22 cellular contexts compared by ENCODE assay signal in the genomic region with DNA sequence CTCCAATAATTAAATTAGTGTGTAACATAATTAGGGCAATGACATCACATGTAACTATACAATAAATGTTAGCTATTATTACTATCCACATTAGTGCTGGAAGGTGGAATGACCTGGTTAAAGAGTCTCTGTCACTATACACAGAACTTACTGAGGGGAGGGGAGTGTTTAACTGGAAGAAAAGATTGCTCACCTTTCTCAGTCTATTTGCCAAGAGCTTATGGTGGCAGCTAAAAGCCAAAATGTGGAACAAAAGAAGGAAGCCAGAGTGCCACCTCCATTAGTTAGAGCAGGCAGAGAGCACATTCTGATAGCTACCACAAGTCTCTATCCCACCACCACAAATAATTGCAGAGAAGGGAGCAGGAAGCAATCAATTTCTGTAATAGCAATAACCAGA.
DNase-seq lines count a peak whose midpoint lies in the region; ATAC-seq, FAIRE-seq and TF ChIP-seq lines count a peak whose summit lies in the region.
"Had no signal": no experiment of that assay in that cellular context is flagged by ENCODE, and none has a peak within 500 bp of the region (broad histone marks: within the 10 kb centered on the region; RNA-seq: fewer than 3 reads in every experiment).

No MANE protein-coding gene starts in this region.

- H3K4me3 ChIP-seq in IMR-90 (ENCODE audit: insufficient read depth, low read depth, low read length) (no peak overlapping the region), bronchial epithelial cell (ENCODE audit: low read depth, low read length) (no peak overlapping the region)
- H3K4me3 ChIP-seq: tibial artery had no signal

- no peak overlapping the region for H2BK20ac ChIP-seq in IMR-90 (ENCODE audit: low read depth, low read length)

- no peak overlapping the region for H3K4ac ChIP-seq in IMR-90 (ENCODE audit: low read depth, low read length)

- peaks cover 83% of the 10 kb centered on the region for H4K20me1 ChIP-seq in IMR-90 (ENCODE audit: insufficient read depth, low read length)

- peaks cover 17% of the 10 kb centered on the region for H3K9me1 ChIP-seq in IMR-90 (ENCODE audit: insufficient read depth, low read length)

- TF ChIP-seq CTCF in IMR-90 (conservative IDR thresholded peaks at IDR 0.05; ENCODE audit: low read depth, low read length) (no peak), bronchial epithelial cell (IDR thresholded peaks at IDR 0.05; ENCODE audit: insufficient read depth, low read length, severe bottlenecking) (no peak), nephron progenitor cell (IDR thresholded peaks at IDR 0.05) (no peak)

- H3K79me1 ChIP-seq in IMR-90 (ENCODE audit: low read depth in 1 of 2, low read length in 2 of 2), result peaks cover 33 to 84% of the 10 kb centered on the region in 2 experiments

- H2AK5ac ChIP-seq in IMR-90 (ENCODE audit: low read depth, low read length), result no peak overlapping the region

- intact Hi-C loops in IMR-90 (cut with micrococcal nuclease), result loop anchor here (5.0 kb wide), 1 partner anchor 34 kb away; no protein-coding TSS in a partner anchor

- H3K27me3 ChIP-seq in IMR-90 (ENCODE audit: control insufficient read depth, insufficient read depth, low read length) (no peaks in the 10 kb centered on the region), bronchial epithelial cell (ENCODE audit: control insufficient read depth, insufficient read depth, low read length) (no peaks in the 10 kb centered on the region)
- H3K27me3 ChIP-seq: tibial artery had no signal

- no TSS peak for BruUV-seq in IMR-90 (replicated peaks; lab: Mats Ljungman, UMichigan)

- H3K36me3 ChIP-seq in IMR-90 (ENCODE audit: control insufficient read depth, insufficient read depth, low read length), result no peaks in the 10 kb centered on the region
- H3K36me3 ChIP-seq in bronchial epithelial cell (ENCODE audit: control insufficient read depth, insufficient read depth, low read length), result no peaks in the 10 kb centered on the region
- H3K36me3 ChIP-seq: tibial artery had no signal

- no peak overlapping the region for H2BK120ac ChIP-seq in IMR-90 (ENCODE audit: low read depth, low read length)

- H3K14ac ChIP-seq in IMR-90 (replicated peaks; ENCODE audit: low read depth, low read length), result no peak overlapping the region

- TF ChIP-seq POLR2A in GM12891 (IDR thresholded peaks at IDR 0.05; ENCODE audit: low read depth, low read length) (no peak), IMR-90 (IDR thresholded peaks at IDR 0.05; ENCODE audit: low read depth, low read length) (no peak)

- DNase-seq in GM12891 (ENCODE audit: insufficient read length, low spot score) (no peak), IMR-90 (no peak), bronchial epithelial cell (ENCODE audit: low read depth) (peak; percentile 25), nephron progenitor cell (no peak), GF-D8 (lab: John Stamatoyannopoulos, UW) (no peak)
- DNase-seq: activated CD4-positive, alpha-beta T cell treated with anti-CD3 and anti-CD28 coated beads for 48 hours; activated CD8-positive, alpha-beta memory T cell treated with anti-CD3 and anti-CD28 coated beads, Interleukin-2, amount 50 U/mL, for 48 hours; activated gamma-delta T cell treated with Interleukin-2 at 50 U/mL for 16 hours; AML-193; Caco-2; head of caudate nucleus; NCI-H1048; NCI-H1930; stimulated activated naive CD4-positive, alpha-beta T cell treated with Interleukin-2 at 50 U/mL for 16 hours; SW 1271; tibial artery had no signal

- in situ Hi-C loops in IMR-90 (cut with MboI; ENCODE audit: low sequenced_read_pairs), result no loop called here

- H3K36me3 Mint-ChIP-seq in nephron progenitor cell (ENCODE audit: low read depth), result no peaks in the 10 kb centered on the region
- H3K36me3 Mint-ChIP-seq: immature natural killer cell had no signal

- H3K9ac ChIP-seq in IMR-90 (ENCODE audit: low read depth, low read length), result no peak overlapping the region

- H4K91ac ChIP-seq in IMR-90 (ENCODE audit: insufficient read depth, low read depth, low read length), result no peak overlapping the region

- H2AK9ac ChIP-seq in IMR-90 (replicated peaks; ENCODE audit: low read depth, low read length, poor library complexity), result no peak overlapping the region

- no peak overlapping the region for H2AFZ ChIP-seq in IMR-90 (replicated peaks; ENCODE audit: low read length, poor library complexity)

- H3K4me1 ChIP-seq in IMR-90 (ENCODE audit: control insufficient read depth, insufficient read depth, low read length), result peaks cover 13% of the 10 kb centered on the region

- no peaks in the 10 kb centered on the region for H3K9me3 Mint-ChIP-seq in nephron progenitor cell
- H3K9me3 Mint-ChIP-seq: immature natural killer cell had no signal

- no peak overlapping the region for H3K23ac ChIP-seq in IMR-90 (ENCODE audit: low read depth, low read length)

- no peaks in the 10 kb centered on the region for H3K9me3 ChIP-seq in IMR-90 (ENCODE audit: control insufficient read depth, insufficient read depth, low read length)
- H3K9me3 ChIP-seq: Caco-2, tibial artery had no signal

- ATAC-seq in IMR-90 (ENCODE audit: low read depth) (no peak), HG03108 (IDR thresholded peaks at IDR 0.05; ENCODE audit: unreplicated experiment) (no peak), HG02642 (IDR thresholded peaks at IDR 0.05; ENCODE audit: poor library complexity, unreplicated experiment) (no peak)
- ATAC-seq: sciatic nerve had no signal

- FAIRE-seq in GM12891 (lab: Jason Lieb, UNC) (peak; percentile 50), bronchial epithelial cell (lab: Jason Lieb, UNC) (no peak)
- FAIRE-seq: GM18507 had no signal

- peak overlapping the region; percentile 14; the same call in 1 of the 2 replicates for H4K5ac ChIP-seq in IMR-90 (ENCODE audit: low read depth, low read length)

- H3K4me1 Mint-ChIP-seq in nephron progenitor cell, result peaks cover 41% of the 10 kb centered on the region

- POLR2A ChIA-PET in IMR-90 (lab: Charles Lee; ENCODE audit: unreplicated experiment), result no interaction called here

- no peak overlapping the region for H2BK5ac ChIP-seq in IMR-90 (ENCODE audit: low read depth, low read length, poor library complexity, severe bottlenecking)

- no peak overlapping the region for H3K56ac ChIP-seq in IMR-90 (ENCODE audit: extremely low read depth, insufficient read depth, low read length)

- no peaks in the 10 kb centered on the region for H3K27me3 Mint-ChIP-seq in nephron progenitor cell (ENCODE audit: low read depth, poor library complexity)

- H4K8ac ChIP-seq in IMR-90 (ENCODE audit: low read depth in 2 of 2, low read length in 2 of 2), result no peak overlapping the region

- H3K4me3 Mint-ChIP-seq in nephron progenitor cell, result no peak overlapping the region
- H3K4me3 Mint-ChIP-seq: immature natural killer cell had no signal

- TF ChIP-seq RAD21 in IMR-90 (IDR thresholded peaks at IDR 0.05; ENCODE audit: low read length), result no peak

- H3K27ac ChIP-seq in IMR-90 (ENCODE audit: insufficient read depth, low read length), result no peak overlapping the region
- H3K27ac ChIP-seq: HL-60, tibial artery had no signal

- no peak overlapping the region for H2BK15ac ChIP-seq in IMR-90 (ENCODE audit: low read depth, low read length)

- dilution Hi-C loops in IMR-90 (cut with HindIII; ENCODE audit: low sequenced_read_pairs, unreplicated experiment), result no loop called here

- H3K4me2 ChIP-seq in IMR-90 (ENCODE audit: low read depth, low read length), result no peak overlapping the region; the same call in 1 of the 2 replicates

- CTCF ChIA-PET in IMR-90 (lab: Yijun Ruan, JAX), result no interaction called here

- peak overlapping the region; percentile 30; the same call in 1 of the 2 replicates for H3K18ac ChIP-seq in IMR-90 (ENCODE audit: low read depth, low read length)

- H3K27ac Mint-ChIP-seq in nephron progenitor cell, result peak overlapping the region; percentile 55

TF ChIP-seq in GM12891, 5 proteins besides CTCF, POLR2A, EP300 and RAD21:
- TF ChIP-seq PAX5 (IDR thresholded peaks at IDR 0.05; ENCODE audit: insufficient read depth, low read length, severe bottlenecking), result no peak
- TF ChIP-seq SPI1 (IDR thresholded peaks at IDR 0.05; ENCODE audit: low read depth, low read length), result no peak
- TF ChIP-seq POLR2AphosphoS5 (IDR thresholded peaks at IDR 0.05; ENCODE audit: low read depth, low read length), result no peak
- TF ChIP-seq TAF1 (IDR thresholded peaks at IDR 0.05; ENCODE audit: low read depth, low read length), result no peak
- no peak for TF ChIP-seq POU2F2 (IDR thresholded peaks at IDR 0.05; ENCODE audit: low read depth, low read length)

TF ChIP-seq in IMR-90, 13 proteins besides CTCF, POLR2A, EP300 and RAD21:
- TF ChIP-seq MAFK (IDR thresholded peaks at IDR 0.05; ENCODE audit: low read depth, low read length) (no peak), CHD1 (IDR thresholded peaks at IDR 0.05; ENCODE audit: low read depth, low read length) (no peak), NFE2L2 (IDR thresholded peaks at IDR 0.05; ENCODE audit: low read depth, low read length) (no peak), BHLHE40 (IDR thresholded peaks at IDR 0.05; ENCODE audit: low read depth, low read length) (no peak), CEBPB (IDR thresholded peaks at IDR 0.05; ENCODE audit: low read depth, low read length) (no peak), RCOR1 (IDR thresholded peaks at IDR 0.05; ENCODE audit: insufficient replicate concordance, low read length) (no peak), FOS (IDR thresholded peaks at IDR 0.05; ENCODE audit: low read depth, low read length) (no peak), RFX5 (IDR thresholded peaks at IDR 0.05; ENCODE audit: low read depth, low read length) (no peak), MAZ (IDR thresholded peaks at IDR 0.05; ENCODE audit: borderline replicate concordance, low read depth, low read length) (no peak), MXI1 (IDR thresholded peaks at IDR 0.05; ENCODE audit: borderline replicate concordance, low read depth, low read length) (no peak), SMC3 (IDR thresholded peaks at IDR 0.05; ENCODE audit: low read depth, low read length) (no peak)
- TF ChIP-seq, protein P1, sequence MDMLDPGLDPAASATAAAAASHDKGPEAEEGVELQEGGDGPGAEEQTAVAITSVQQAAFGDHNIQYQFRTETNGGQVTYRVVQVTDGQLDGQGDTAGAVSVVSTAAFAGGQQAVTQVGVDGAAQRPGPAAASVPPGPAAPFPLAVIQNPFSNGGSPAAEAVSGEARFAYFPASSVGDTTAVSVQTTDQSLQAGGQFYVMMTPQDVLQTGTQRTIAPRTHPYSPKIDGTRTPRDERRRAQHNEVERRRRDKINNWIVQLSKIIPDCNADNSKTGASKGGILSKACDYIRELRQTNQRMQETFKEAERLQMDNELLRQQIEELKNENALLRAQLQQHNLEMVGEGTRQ (IDR thresholded peaks at IDR 0.05; ENCODE audit: low read depth, low read length), result no peak
- TF ChIP-seq, protein P2, sequence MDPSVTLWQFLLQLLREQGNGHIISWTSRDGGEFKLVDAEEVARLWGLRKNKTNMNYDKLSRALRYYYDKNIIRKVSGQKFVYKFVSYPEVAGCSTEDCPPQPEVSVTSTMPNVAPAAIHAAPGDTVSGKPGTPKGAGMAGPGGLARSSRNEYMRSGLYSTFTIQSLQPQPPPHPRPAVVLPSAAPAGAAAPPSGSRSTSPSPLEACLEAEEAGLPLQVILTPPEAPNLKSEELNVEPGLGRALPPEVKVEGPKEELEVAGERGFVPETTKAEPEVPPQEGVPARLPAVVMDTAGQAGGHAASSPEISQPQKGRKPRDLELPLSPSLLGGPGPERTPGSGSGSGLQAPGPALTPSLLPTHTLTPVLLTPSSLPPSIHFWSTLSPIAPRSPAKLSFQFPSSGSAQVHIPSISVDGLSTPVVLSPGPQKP (IDR thresholded peaks at IDR 0.05; ENCODE audit: borderline replicate concordance, low read depth, low read length), result no peak
